ENCODE assay signal across 15 cellular contexts in genomic region chr18:9619056-9619455, GRCh38. TPM values are rescaled to one million over a fixed set of nuclear protein-coding genes. Genes with fewer than 3 reads are reported as not detected.
DNase-seq lines count a peak whose midpoint lies in the region; ATAC-seq and TF ChIP-seq lines count a peak whose summit lies in the region.
"Had no signal": no experiment of that assay in that cellular context is flagged by ENCODE, and none has a peak within 500 bp of the region (broad histone marks: within the 10 kb centered on the region; RNA-seq: fewer than 3 reads in every experiment).

No MANE protein-coding gene starts in this region.

- H3K4ac ChIP-seq in IMR-90 (ENCODE audit: low read depth, low read length): peak overlapping the region; percentile 67; the same call in 1 of the 2 replicates

- peak overlapping the region; percentile 23 to 68 for H4K8ac ChIP-seq in IMR-90 (ENCODE audit: low read depth in 2 of 2, low read length in 2 of 2)

- peaks cover 13 to 17% of the 10 kb centered on the region in 2 experiments; a peak in 3 of 4 replicates for H3K79me1 ChIP-seq in IMR-90 (ENCODE audit: low read depth in 1 of 2, low read length in 2 of 2)

- H3K27me3 ChIP-seq in IMR-90 (ENCODE audit: control insufficient read depth, insufficient read depth, low read length) (no peaks in the 10 kb centered on the region), ascending aorta (no peaks in the 10 kb centered on the region), fibroblast of lung (ENCODE audit: control insufficient read depth, insufficient read depth, low read length) (no peaks in the 10 kb centered on the region), stomach (no peaks in the 10 kb centered on the region)
- H3K27me3 ChIP-seq: esophagus muscularis mucosa, neutrophil had no signal

- TF ChIP-seq POLR2A in IMR-90 (IDR thresholded peaks at IDR 0.05; ENCODE audit: low read depth, low read length) (no peak), stomach (IDR thresholded peaks at IDR 0.05) (no peak)

- H3K4me2 ChIP-seq in IMR-90 (ENCODE audit: low read depth, low read length) (peak overlapping the region; percentile 64; the same call in 1 of the 2 replicates), fibroblast of lung (ENCODE audit: extremely low read depth, insufficient read depth, low read length) (peak overlapping the region; percentile 71)

- peak overlapping the region; percentile 4; the same call in 1 of the 2 replicates for H3K18ac ChIP-seq in IMR-90 (ENCODE audit: low read depth, low read length)

- CTCF ChIA-PET in IMR-90 (lab: Yijun Ruan, JAX): interaction anchor here (0.6 to 1.8 kb wide), 2 partner anchors 44 to 47 kb away, joined by 4 to 6 read pairs; no protein-coding TSS in a partner anchor

- POLR2A ChIA-PET in IMR-90 (lab: Charles Lee; ENCODE audit: unreplicated experiment): no interaction called here

- dilution Hi-C loops in IMR-90 (cut with HindIII; ENCODE audit: low sequenced_read_pairs, unreplicated experiment): no loop called here

- no peak for TF ChIP-seq RAD21 in IMR-90 (IDR thresholded peaks at IDR 0.05; ENCODE audit: low read length)

- peak overlapping the region; percentile 87 for H2BK120ac ChIP-seq in IMR-90 (ENCODE audit: low read depth, low read length)

- H2AFZ ChIP-seq in IMR-90 (replicated peaks; ENCODE audit: low read length, poor library complexity) (peak overlapping the region; percentile 62), fibroblast of lung (ENCODE audit: low read length) (peak overlapping the region; percentile 67)

- DNase-seq in IMR-90: no peak
- DNase-seq in ascending aorta (ENCODE audit: low spot score in 2 of 2): no peak
- peak; percentile 17 to 53 for DNase-seq in fibroblast of lung (ENCODE audit: low read depth in 2 of 2)
- no peak for DNase-seq in stomach
- no peak for DNase-seq in HK-2 (ENCODE audit: unreplicated experiment)
- no peak for DNase-seq in central memory CD4-positive, alpha-beta T cell
- DNase-seq: activated CD4-positive, CD25-positive, alpha-beta regulatory T cell treated with anti-CD3 and anti-CD28 coated beads, Interleukin-2, amount 50 U/mL, for 72 hours; activated CD8-positive, alpha-beta memory T cell treated with anti-CD3 and anti-CD28 coated beads for 24 hours; COR-L47; glutamatergic neuron; NCI-H1417 treated with DMSO at 0.1 percent for 48 hours; NCI-H69 had no signal

- H3K9me3 ChIP-seq in IMR-90 (ENCODE audit: control insufficient read depth, insufficient read depth, low read length): no peaks in the 10 kb centered on the region
- H3K9me3 ChIP-seq in ascending aorta: no peaks in the 10 kb centered on the region
- H3K9me3 ChIP-seq in fibroblast of lung (ENCODE audit: control insufficient read depth, insufficient read depth, low read depth, low read length): no peaks in the 10 kb centered on the region
- no peaks in the 10 kb centered on the region for H3K9me3 ChIP-seq in stomach
- H3K9me3 ChIP-seq: esophagus muscularis mucosa, neutrophil had no signal

- intact Hi-C loops in IMR-90 (cut with micrococcal nuclease) (no loop called here), ascending aorta (cut with DNase I) (loop anchor here (2.0 to 10.0 kb wide), 5 partner anchors 144 to 484 kb away; partner anchors contain the start of genes ANKRD12 and RALBP1), stomach (cut with DNase I; ENCODE audit: low total_unique reads) (no loop called here)

- peak overlapping the region; percentile 90; the same call in 1 of the 2 replicates for H3K23ac ChIP-seq in IMR-90 (ENCODE audit: low read depth, low read length)

- H3K4me3 ChIP-seq in IMR-90 (ENCODE audit: insufficient read depth, low read depth, low read length): no peak overlapping the region; the same call in 1 of the 2 replicates
- peak overlapping the region; percentile 1 to 9 for H3K4me3 ChIP-seq in ascending aorta
- H3K4me3 ChIP-seq in fibroblast of lung (replicated peaks in 1 of 4; ENCODE audit: control extremely low read depth in 1 of 4, insufficient read depth in 1 of 4, low read depth in 3 of 4, low read length in 4 of 4): peak overlapping the region in 2 of 4 experiments; percentile 9 to 29
- no peak overlapping the region for H3K4me3 ChIP-seq in stomach
- H3K4me3 ChIP-seq: esophagus muscularis mucosa had no signal

- peaks cover 5% of the 10 kb centered on the region for H3K79me2 ChIP-seq in fibroblast of lung (ENCODE audit: control insufficient read depth, insufficient read depth, low read length)

- H2AK9ac ChIP-seq in IMR-90 (replicated peaks; ENCODE audit: low read depth, low read length, poor library complexity): no peak overlapping the region

- no TSS peak for BruUV-seq in IMR-90 (replicated peaks; lab: Mats Ljungman, UMichigan)

- H4K20me1 ChIP-seq in IMR-90 (ENCODE audit: insufficient read depth, low read length) (peaks cover 4% of the 10 kb centered on the region; the same call in 1 of the 2 replicates), fibroblast of lung (ENCODE audit: control insufficient read depth, extremely low read depth, insufficient read depth, low read length) (no peaks in the 10 kb centered on the region)

- peaks cover 7% of the 10 kb centered on the region; the same call in 1 of the 2 replicates for H3K9me1 ChIP-seq in IMR-90 (ENCODE audit: insufficient read depth, low read length)

- H4K5ac ChIP-seq in IMR-90 (ENCODE audit: low read depth, low read length): no peak overlapping the region

- H3K14ac ChIP-seq in IMR-90 (replicated peaks; ENCODE audit: low read depth, low read length): peak overlapping the region; percentile 6; the same call in 1 of the 2 replicates

- ATAC-seq in IMR-90 (ENCODE audit: low read depth): peak; percentile 7; the same call in 1 of the 2 replicates
- no peak for ATAC-seq in HG03135 (IDR thresholded peaks at IDR 0.05; ENCODE audit: unreplicated experiment)

- in situ Hi-C loops in IMR-90 (cut with MboI; ENCODE audit: low sequenced_read_pairs): no loop called here

- H3K27ac ChIP-seq in IMR-90 (ENCODE audit: insufficient read depth, low read length): peak overlapping the region; percentile 83
- H3K27ac ChIP-seq in ascending aorta: peak overlapping the region; percentile 36 to 54
- H3K27ac ChIP-seq in fibroblast of lung (ENCODE audit: insufficient read depth, low read length): peak overlapping the region; percentile 72
- peak overlapping the region in 3 of 5 donors; percentile 46 to 57 (median 56) for H3K27ac ChIP-seq in stomach
- H3K27ac ChIP-seq: esophagus muscularis mucosa, neutrophil had no signal

- TF ChIP-seq EP300 in stomach (IDR thresholded peaks at IDR 0.05): no peak

- H3K56ac ChIP-seq in IMR-90 (ENCODE audit: extremely low read depth, insufficient read depth, low read length): peak overlapping the region; percentile 58

- H2BK20ac ChIP-seq in IMR-90 (ENCODE audit: low read depth, low read length): peak overlapping the region; percentile 93; the same call in 1 of the 2 replicates

- no CpG with 5 or more reads among the region's 3 CpGs for WGBS in IMR-90 (ENCODE audit: extremely low coverage in 2 of 2, insufficient read length in 1 of 2), 2 experiments
- WGBS in stomach, 5 donors: 42 to 62% (median 53%) methylated on average over 3 of the region's 3 CpGs

- H3K36me3 ChIP-seq in IMR-90 (ENCODE audit: control insufficient read depth, insufficient read depth, low read length): no peaks in the 10 kb centered on the region
- H3K36me3 ChIP-seq in ascending aorta: no peaks in the 10 kb centered on the region
- no peaks in the 10 kb centered on the region for H3K36me3 ChIP-seq in fibroblast of lung (ENCODE audit: control insufficient read depth, insufficient read depth, low read length)
- H3K36me3 ChIP-seq in stomach: no peaks in the 10 kb centered on the region
- H3K36me3 ChIP-seq: esophagus muscularis mucosa, neutrophil had no signal

- H3K4me1 ChIP-seq in IMR-90 (ENCODE audit: control insufficient read depth, insufficient read depth, low read length) (peaks cover 12% of the 10 kb centered on the region), ascending aorta (peaks cover 7 to 10% of the 10 kb centered on the region in 2 donors), fibroblast of lung (ENCODE audit: control insufficient read depth, extremely low read depth, insufficient read depth, low read length) (peaks cover 14% of the 10 kb centered on the region), stomach (peaks cover 0 to 29% (median 20%) of the 10 kb centered on the region in 4 donors)

- peak overlapping the region; percentile 73 for H4K91ac ChIP-seq in IMR-90 (ENCODE audit: insufficient read depth, low read depth, low read length)

- peak overlapping the region; percentile 46; the same call in 2 of the 3 replicates for H2BK15ac ChIP-seq in IMR-90 (ENCODE audit: low read depth, low read length)

- H2AK5ac ChIP-seq in IMR-90 (ENCODE audit: low read depth, low read length): peak overlapping the region; percentile 46; the same call in 1 of the 2 replicates

- H2BK5ac ChIP-seq in IMR-90 (ENCODE audit: low read depth, low read length, poor library complexity, severe bottlenecking): peak overlapping the region; percentile 69

- TF ChIP-seq CTCF in IMR-90 (conservative IDR thresholded peaks at IDR 0.05; ENCODE audit: low read depth, low read length): no peak
- no peak for TF ChIP-seq CTCF in ascending aorta (IDR thresholded peaks at IDR 0.05)
- no peak for TF ChIP-seq CTCF in fibroblast of lung (conservative IDR thresholded peaks at IDR 0.05 in 1 of 2, IDR thresholded peaks at IDR 0.05 in 1 of 2; ENCODE audit: low read depth in 1 of 2, low read length in 2 of 2)
- TF ChIP-seq CTCF in stomach (IDR thresholded peaks at IDR 0.05): no peak

- H3K9ac ChIP-seq in IMR-90 (ENCODE audit: low read depth, low read length) (peak overlapping the region; percentile 64; the same call in 1 of the 2 replicates), fibroblast of lung (ENCODE audit: insufficient read depth, low read length) (no peak overlapping the region)

TF ChIP-seq in IMR-90, 13 proteins besides CTCF, POLR2A, EP300 and RAD21 (continues in another document):
- TF ChIP-seq FOS (IDR thresholded peaks at IDR 0.05; ENCODE audit: low read depth, low read length) (no peak), RFX5 (IDR thresholded peaks at IDR 0.05; ENCODE audit: low read depth, low read length) (no peak), MAZ (IDR thresholded peaks at IDR 0.05; ENCODE audit: borderline replicate concordance, low read depth, low read length) (no peak), MAFK (IDR thresholded peaks at IDR 0.05; ENCODE audit: low read depth, low read length) (no peak), BHLHE40 (IDR thresholded peaks at IDR 0.05; ENCODE audit: low read depth, low read length) (no peak)

RNA-seq across cellular contexts. Expression of gene PPP4R1, which starts 4.7 kb away (rescaled TPM):
- total RNA-seq in IMR-90 (2012; rRNA removed) (123 and 131 TPM in 2 replicates), ascending aorta (34.4 TPM), fibroblast of lung (90.9 and 108 TPM in 2 replicates), stomach (100 to 1,000 TPM in 3 of 5 donors, 10 to 100 TPM in 2; 32.1 to 372 (median 133) TPM)
- polyA plus RNA-seq in IMR-90 (2012; rRNA removed) (70.9 and 80.6 TPM in 2 replicates), fibroblast of lung (83.5 and 92.6 TPM in 2 replicates), stomach (10 to 100 TPM; 25.9 to 40.8 (median 28.9) TPM)
- polyA plus RNA-seq in IMR-90 (2012; cell fraction: cytosol; rRNA removed): 40.7 and 121 TPM in 2 replicates
- 131 and 135 TPM in 2 replicates for polyA plus RNA-seq in IMR-90 (2012; cell fraction: nucleus; rRNA removed; ENCODE audit: low replicate concordance)
- 57.9 and 59.3 TPM in 2 replicates for polyA plus RNA-seq in fibroblast of lung (2012)
- polyA minus RNA-seq in fibroblast of lung (ENCODE audit: low replicate concordance): 90.4 and 187 TPM in 2 replicates

Comparison
In these comparisons a context has a peak if more than half of its experiments do, and no peak if none do; other contexts are left out.
1. DNase-seq: peak in fibroblast of lung (2 of 2); none in IMR-90 (single experiment), ascending aorta (0 of 2), stomach (single experiment), HK-2 (single experiment) and central memory CD4-positive, alpha-beta T cell (single experiment).
2. H3K4me3 ChIP-seq: peak in ascending aorta (2 of 2); none in IMR-90 (single experiment) and stomach (0 of 4).
3. Peak in every context shown above with its lines, with median percentiles within 50 percentile points of each other: H3K27ac ChIP-seq.